ENCODE assay signal across 15 cellular contexts in genomic region chr3:97981886-97982285, GRCh38. TPM values are rescaled to one million over a fixed set of nuclear protein-coding genes. Genes with fewer than 3 reads are reported as not detected.
DNase-seq lines count a peak whose midpoint lies in the region; TF ChIP-seq lines count a peak whose summit lies in the region.
"Had no signal": no experiment of that assay in that cellular context is flagged by ENCODE, and none has a peak within 500 bp of the region (broad histone marks: within the 10 kb centered on the region; RNA-seq: fewer than 3 reads in every experiment).

No MANE protein-coding gene starts in this region.

- intact Hi-C loops in activated naive CD4-positive, alpha-beta T cell treated with anti-CD3 and anti-CD28 coated beads for 36 hours (cut with micrococcal nuclease), result loop anchor here (1.0 to 5.0 kb wide), 2 partner anchors 8 to 110 kb away; no protein-coding TSS in a partner anchor
- intact Hi-C loops in stomach (cut with DNase I; ENCODE audit: low total_unique reads), result no loop called here

- TF ChIP-seq POLR2A in stomach (IDR thresholded peaks at IDR 0.05) (no peak), Peyer's patch (IDR thresholded peaks at IDR 0.05) (no peak)

- no peak for TF ChIP-seq EP300 in stomach (IDR thresholded peaks at IDR 0.05)

- H3K36me3 ChIP-seq in stomach (no peaks in the 10 kb centered on the region), Peyer's patch (no peaks in the 10 kb centered on the region), neural progenitor cell (no peaks in the 10 kb centered on the region)

- H3K27ac ChIP-seq in stomach, result peak overlapping the region in 3 of 5 donors; percentile 21 to 44 (median 25)
- peak overlapping the region in 1 of 4 donors; percentile 4 for H3K27ac ChIP-seq in Peyer's patch
- no peak overlapping the region for H3K27ac ChIP-seq in neural progenitor cell
- H3K27ac ChIP-seq: foreskin keratinocyte, testis had no signal

- DNase-seq in activated naive CD4-positive, alpha-beta T cell treated with anti-CD3 and anti-CD28 coated beads for 36 hours, result peak; percentile 42
- no peak for DNase-seq in activated naive CD4-positive, alpha-beta T cell (lab: John Stamatoyannopoulos, UW)
- DNase-seq in activated CD4-positive, alpha-beta memory T cell treated with anti-CD3 and anti-CD28 coated beads, Interleukin-2, amount 10 ng/mL, durations not matched to agents 7 days and 5 days, result peak; percentile 26
- peak; percentile 12 for DNase-seq in hepatic stellate cell (ENCODE audit: low spot score)
- no peak for DNase-seq in stomach
- DNase-seq in NCI-H1417 treated with DMSO at 0.1 percent for 48 hours (lab: John Stamatoyannopoulos, UW), result no peak
- DNase-seq in Peyer's patch, result no peak
- DNase-seq in neural progenitor cell (ENCODE audit: low spot score), result no peak
- DNase-seq: activated CD8-positive, alpha-beta memory T cell treated with anti-CD3 and anti-CD28 coated beads, Interleukin-2, amount 50 U/mL, for 4 hours; cerebellar nuclear complex; nucleus accumbens; testis had no signal

- H3K4me1 Mint-ChIP-seq in activated naive CD4-positive, alpha-beta T cell treated with anti-CD3 and anti-CD28 coated beads for 36 hours (ENCODE audit: low read depth), result peaks cover 11% of the 10 kb centered on the region
- peaks cover 39% of the 10 kb centered on the region for H3K4me1 Mint-ChIP-seq in activated CD4-positive, alpha-beta memory T cell treated with anti-CD3 and anti-CD28 coated beads, Interleukin-2, amount 10 ng/mL, durations not matched to agents 7 days and 5 days
- H3K4me1 Mint-ChIP-seq in neural progenitor cell, result no peaks in the 10 kb centered on the region

- no peaks in the 10 kb centered on the region for H3K9me3 Mint-ChIP-seq in activated naive CD4-positive, alpha-beta T cell treated with anti-CD3 and anti-CD28 coated beads for 36 hours
- H3K9me3 Mint-ChIP-seq in activated CD4-positive, alpha-beta memory T cell treated with anti-CD3 and anti-CD28 coated beads, Interleukin-2, amount 10 ng/mL, durations not matched to agents 7 days and 5 days, result no peaks in the 10 kb centered on the region
- no peaks in the 10 kb centered on the region for H3K9me3 Mint-ChIP-seq in neural progenitor cell

- no peaks in the 10 kb centered on the region for H3F3A ChIP-seq in neural progenitor cell (ENCODE audit: low read depth)

- CTCF ChIA-PET in activated naive CD4-positive, alpha-beta T cell treated with anti-CD3 and anti-CD28 coated beads for 36 hours (lab: Charles Lee), result interaction anchor here (0.7 kb wide), 2 partner anchors 10 to 17 kb away, joined by 3 read pairs; no protein-coding TSS in a partner anchor
- CTCF ChIA-PET in activated CD4-positive, alpha-beta memory T cell treated with anti-CD3 and anti-CD28 coated beads, Interleukin-2, amount 10 ng/mL, durations not matched to agents 7 days and 5 days (lab: Charles Lee), result interaction anchor here (0.9 to 1.6 kb wide), 4 partner anchors 10 to 160 kb away, joined by 3 to 4 read pairs (median 3); partner anchors contain the start of gene CRYBG3

- WGBS in stomach, 5 donors, result 44 to 73% (median 58%) methylated on average over 3 of the region's 3 CpGs

- H3K4me1 ChIP-seq in stomach, result peaks cover 0 to 22% (median 9%) of the 10 kb centered on the region in 4 donors
- no peaks in the 10 kb centered on the region for H3K4me1 ChIP-seq in Peyer's patch
- H3K4me1 ChIP-seq in neural progenitor cell, result no peaks in the 10 kb centered on the region
- H3K4me1 ChIP-seq: foreskin keratinocyte had no signal

- no peaks in the 10 kb centered on the region for H3K27me3 Mint-ChIP-seq in activated naive CD4-positive, alpha-beta T cell treated with anti-CD3 and anti-CD28 coated beads for 36 hours (ENCODE audit: low read depth)
- no peaks in the 10 kb centered on the region for H3K27me3 Mint-ChIP-seq in activated CD4-positive, alpha-beta memory T cell treated with anti-CD3 and anti-CD28 coated beads, Interleukin-2, amount 10 ng/mL, durations not matched to agents 7 days and 5 days
- peaks cover 5% of the 10 kb centered on the region for H3K27me3 Mint-ChIP-seq in neural progenitor cell (ENCODE audit: insufficient read depth, low read depth)

- H4K20me1 ChIP-seq in neural progenitor cell (ENCODE audit: low read depth), result no peaks in the 10 kb centered on the region

- H3K27ac Mint-ChIP-seq in activated naive CD4-positive, alpha-beta T cell treated with anti-CD3 and anti-CD28 coated beads for 36 hours, result peak overlapping the region; percentile 3
- peak overlapping the region; percentile 44 for H3K27ac Mint-ChIP-seq in activated CD4-positive, alpha-beta memory T cell treated with anti-CD3 and anti-CD28 coated beads, Interleukin-2, amount 10 ng/mL, durations not matched to agents 7 days and 5 days
- H3K27ac Mint-ChIP-seq in neural progenitor cell, result no peak overlapping the region

- H3K36me3 Mint-ChIP-seq in activated naive CD4-positive, alpha-beta T cell treated with anti-CD3 and anti-CD28 coated beads for 36 hours (ENCODE audit: low read depth), result no peaks in the 10 kb centered on the region
- peaks cover 16% of the 10 kb centered on the region for H3K36me3 Mint-ChIP-seq in activated CD4-positive, alpha-beta memory T cell treated with anti-CD3 and anti-CD28 coated beads, Interleukin-2, amount 10 ng/mL, durations not matched to agents 7 days and 5 days (ENCODE audit: low read depth)
- H3K36me3 Mint-ChIP-seq in neural progenitor cell, result no peaks in the 10 kb centered on the region

- no peak overlapping the region for H2AFZ ChIP-seq in neural progenitor cell (replicated peaks)

- no peak for TF ChIP-seq CTCF in stomach (IDR thresholded peaks at IDR 0.05)
- no peak for TF ChIP-seq CTCF in Peyer's patch (IDR thresholded peaks at IDR 0.05)
- no peak for TF ChIP-seq CTCF in neural progenitor cell (IDR thresholded peaks at IDR 0.05)

- no peak overlapping the region for H3K4me2 ChIP-seq in neural progenitor cell

- H3K4me3 Mint-ChIP-seq in activated naive CD4-positive, alpha-beta T cell treated with anti-CD3 and anti-CD28 coated beads for 36 hours, result no peak overlapping the region
- H3K4me3 Mint-ChIP-seq in activated CD4-positive, alpha-beta memory T cell treated with anti-CD3 and anti-CD28 coated beads, Interleukin-2, amount 10 ng/mL, durations not matched to agents 7 days and 5 days, result no peak overlapping the region
- H3K4me3 Mint-ChIP-seq in neural progenitor cell, result no peak overlapping the region

- H3K27me3 ChIP-seq in stomach, result no peaks in the 10 kb centered on the region
- no peaks in the 10 kb centered on the region for H3K27me3 ChIP-seq in Peyer's patch
- no peaks in the 10 kb centered on the region for H3K27me3 ChIP-seq in neural progenitor cell
- H3K27me3 ChIP-seq: foreskin keratinocyte, testis had no signal

- H3K79me2 ChIP-seq in neural progenitor cell (ENCODE audit: low read depth), result no peaks in the 10 kb centered on the region

- H3K9me3 ChIP-seq in stomach, result no peaks in the 10 kb centered on the region
- no peaks in the 10 kb centered on the region for H3K9me3 ChIP-seq in Peyer's patch
- H3K9me3 ChIP-seq in neural progenitor cell (ENCODE audit: low read depth), result no peaks in the 10 kb centered on the region
- H3K9me3 ChIP-seq: testis had no signal

- no peak overlapping the region for H3K9ac ChIP-seq in neural progenitor cell

- POLR2A ChIA-PET in activated CD4-positive, alpha-beta memory T cell treated with anti-CD3 and anti-CD28 coated beads, Interleukin-2, amount 10 ng/mL, durations not matched to agents 7 days and 5 days (lab: Charles Lee), result interaction anchor here (1.0 to 1.7 kb wide), 2 partner anchors 11 to 13 kb away, joined by 3 to 7 read pairs; no protein-coding TSS in a partner anchor

- H3K4me3 ChIP-seq in stomach, result no peak overlapping the region
- H3K4me3 ChIP-seq in Peyer's patch, result no peak overlapping the region
- H3K4me3 ChIP-seq in neural progenitor cell, result no peak overlapping the region
- H3K4me3 ChIP-seq: testis had no signal

RNA-seq across cellular contexts. Expression of gene RIOX2, which starts 9.7 kb away (rescaled TPM):
- 10 to 100 TPM; 26.3 to 32.6 TPM for total RNA-seq in activated naive CD4-positive, alpha-beta T cell treated with anti-CD3 and anti-CD28 coated beads for 36 hours
- 10 to 100 TPM; 46.5 to 46.7 TPM for total RNA-seq in activated CD4-positive, alpha-beta memory T cell treated with anti-CD3 and anti-CD28 coated beads, Interleukin-2, amount 10 ng/mL, durations not matched to agents 7 days and 5 days
- total RNA-seq in stomach (10 to 100 TPM in 4 of 5 donors, under 1 TPM in 1; 0.58 to 28.1 (median 16.3) TPM), Peyer's patch (10 to 100 TPM in 3 of 4 donors, 1 to 10 TPM in 1; 9.3 to 50.3 (median 12.6) TPM), neural progenitor cell (ENCODE audit: low replicate concordance) (10.4 TPM in 2 replicates)
- 10 to 100 TPM; 13.0 to 18.8 (median 17.7) TPM for polyA plus RNA-seq in stomach

RNA-seq across cellular contexts. Expression of gene GABRR3, which starts 53.2 kb away (rescaled TPM):
- total RNA-seq in activated naive CD4-positive, alpha-beta T cell treated with anti-CD3 and anti-CD28 coated beads for 36 hours, result not detected
- not detected for total RNA-seq in activated CD4-positive, alpha-beta memory T cell treated with anti-CD3 and anti-CD28 coated beads, Interleukin-2, amount 10 ng/mL, durations not matched to agents 7 days and 5 days
- total RNA-seq in stomach, result not detected
- polyA plus RNA-seq in stomach, result not detected
- total RNA-seq in Peyer's patch, result not detected
- total RNA-seq in neural progenitor cell (ENCODE audit: low replicate concordance), result not detected in 2 replicates
- total RNA-seq: Daoy, foreskin keratinocyte, HT1080 had no signal
- polyA plus RNA-seq: foreskin keratinocyte had no signal

Comparison
In these comparisons a context has a peak if more than half of its experiments do, and no peak if none do; other contexts are left out.
1. DNase-seq: peak in activated naive CD4-positive, alpha-beta T cell treated with anti-CD3 and anti-CD28 coated beads for 36 hours (single experiment), activated CD4-positive, alpha-beta memory T cell treated with anti-CD3 and anti-CD28 coated beads, Interleukin-2, amount 10 ng/mL, durations not matched to agents 7 days and 5 days (single experiment) and hepatic stellate cell (single experiment); none in activated naive CD4-positive, alpha-beta T cell (0 of 4), stomach (single experiment), NCI-H1417 treated with DMSO at 0.1 percent for 48 hours (single experiment), Peyer's patch (0 of 3) and neural progenitor cell (single experiment).